Comparison of ENCODE assay signal across 11 cellular contexts in the genomic region with DNA sequence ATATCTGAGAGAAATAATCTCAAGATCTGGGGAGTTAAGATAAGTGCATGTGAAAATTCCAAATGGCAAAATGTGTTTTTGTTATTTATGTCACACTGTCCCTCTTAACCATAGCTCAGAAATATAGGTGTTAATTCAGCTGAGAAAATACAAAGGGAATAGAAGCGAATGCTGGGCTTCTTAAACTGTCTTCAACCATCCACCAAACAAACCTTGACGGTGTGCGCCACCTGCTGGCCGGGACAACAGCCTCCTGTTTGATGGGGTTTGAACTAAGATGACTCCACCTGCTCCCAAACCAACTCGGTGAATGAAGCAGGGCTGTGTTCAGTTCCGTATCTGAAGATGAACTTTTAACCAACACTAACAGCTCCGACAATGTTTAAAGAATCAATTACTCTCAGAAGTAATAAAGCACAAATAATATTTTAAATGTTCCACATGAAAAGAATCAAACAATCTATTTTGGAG. TPM values are rescaled to one million over a fixed set of nuclear protein-coding genes. Genes with fewer than 3 reads are reported as not detected.
DNase-seq lines count a peak whose midpoint lies in the region; ATAC-seq, FAIRE-seq and TF ChIP-seq lines count a peak whose summit lies in the region.
"Not testable (repeated sequence)": the region's sequence is repeated elsewhere in the genome, so short reads cannot be mapped to it uniquely, and the experiment has no call there.
"Had no signal": no experiment of that assay in that cellular context is flagged by ENCODE, and none has a peak within 500 bp of the region (broad histone marks: within the 10 kb centered on the region; RNA-seq: fewer than 3 reads in every experiment).

No MANE protein-coding gene starts in this region.

- H3K36me3 ChIP-seq in SK-N-SH (replicated peaks in 1 of 2; ENCODE audit: control insufficient read depth in 1 of 2, insufficient read depth in 2 of 2, low read length in 1 of 2); left ventricle myocardium inferior; neural progenitor cell: not testable (repeated sequence)

- not testable (repeated sequence) for H3K9me3 ChIP-seq in SK-N-SH; left ventricle myocardium inferior (replicated peaks); neural progenitor cell (ENCODE audit: low read depth)

- H3K4me1 Mint-ChIP-seq in chondrocyte (ENCODE audit: low read depth); neural progenitor cell: not testable (repeated sequence)

- H3K36me3 Mint-ChIP-seq in chondrocyte (ENCODE audit: low read depth); neural progenitor cell: not testable (repeated sequence)

- not testable (repeated sequence) for H4K20me1 ChIP-seq in SK-N-SH (ENCODE audit: insufficient read depth); neural progenitor cell (ENCODE audit: low read depth)

- H3K4me2 ChIP-seq in SK-N-SH, neural progenitor cell: not testable (repeated sequence)

- H3K4me3 ChIP-seq in SK-N-SH (ENCODE audit: low read depth in 2 of 2, low read length in 1 of 2); left ventricle myocardium inferior; neural progenitor cell: not testable (repeated sequence)

- peak; percentile 72 for ATAC-seq in GM21576 (IDR thresholded peaks at IDR 0.05; ENCODE audit: unreplicated experiment)
- ATAC-seq in HG03175 (IDR thresholded peaks at IDR 0.05; ENCODE audit: unreplicated experiment) = peak; percentile 71

- H3K9me2 ChIP-seq in SK-N-SH = not testable (repeated sequence)

- not testable (repeated sequence) for H2AFZ ChIP-seq in SK-N-SH (ENCODE audit: low read depth); neural progenitor cell (replicated peaks)

- CTCF ChIA-PET in SK-N-SH (lab: Yijun Ruan, JAX) = interaction anchor here (0.6 kb wide), 1 partner anchor 81 kb away, joined by 3 read pairs; no protein-coding TSS in a partner anchor

- not testable (repeated sequence) for H3F3A ChIP-seq in SK-N-SH (replicated peaks; ENCODE audit: insufficient read depth); neural progenitor cell (ENCODE audit: low read depth)

- not testable (repeated sequence) for H3K9ac ChIP-seq in SK-N-SH, neural progenitor cell

- intact Hi-C loops in left ventricle myocardium inferior (cut with micrococcal nuclease) = not testable (repeated sequence)

- WGBS in SK-N-SH (ENCODE audit: low lambda C conversion rate) = 10% methylated on average over 3 of the region's 7 CpGs

- TF ChIP-seq EP300 in SK-N-SH (IDR thresholded peaks at IDR 0.05; ENCODE audit: borderline replicate concordance in 1 of 2, low read depth in 1 of 2, low read length in 1 of 2) = not testable (repeated sequence)

- peaks cover 13% of the 10 kb centered on the region for H3K27me3 Mint-ChIP-seq in chondrocyte (ENCODE audit: low read depth)
- H3K27me3 Mint-ChIP-seq in neural progenitor cell (ENCODE audit: insufficient read depth, low read depth) = not testable (repeated sequence)

- not testable (repeated sequence) for H3K79me2 ChIP-seq in SK-N-SH (ENCODE audit: insufficient read depth); neural progenitor cell (ENCODE audit: low read depth)

- peak; percentile 48 for TF ChIP-seq CTCF in SK-N-SH (IDR thresholded peaks at IDR 0.05)
- peak; percentile 71 for TF ChIP-seq CTCF in chondrocyte (IDR thresholded peaks at IDR 0.05)
- TF ChIP-seq CTCF in left ventricle myocardium inferior (IDR thresholded peaks at IDR 0.05; ENCODE audit: borderline replicate concordance) = peak; percentile 51
- TF ChIP-seq CTCF in neural progenitor cell (IDR thresholded peaks at IDR 0.05) = peak; percentile 40

- H3K4me1 ChIP-seq in SK-N-SH (ENCODE audit: control insufficient read depth in 1 of 2, insufficient read depth in 2 of 2, low read depth in 1 of 2, low read length in 1 of 2); left ventricle myocardium inferior; neural progenitor cell: not testable (repeated sequence)

- not testable (repeated sequence) for H3K27me3 ChIP-seq in SK-N-SH (ENCODE audit: insufficient read depth); left ventricle myocardium inferior (ENCODE audit: low read depth); neural progenitor cell

- not testable (repeated sequence) for TF ChIP-seq RAD21 in SK-N-SH (IDR thresholded peaks at IDR 0.05; ENCODE audit: low read length)

- not testable (repeated sequence) for DNase-seq in GM18507 (ENCODE audit: extremely low spot score, insufficient read length, low read depth); SK-N-SH; chondrocyte (ENCODE audit: low spot score); left ventricle myocardium inferior; neural progenitor cell (ENCODE audit: low spot score)

- H3K9me3 Mint-ChIP-seq in chondrocyte (ENCODE audit: low read depth); neural progenitor cell: not testable (repeated sequence)

- POLR2A ChIA-PET in SK-N-SH (lab: Yijun Ruan, JAX) = not testable (repeated sequence)

- H3K27ac ChIP-seq in SK-N-SH (ENCODE audit: low read depth in 2 of 2, low read length in 1 of 2); left ventricle myocardium inferior (replicated peaks); neural progenitor cell: not testable (repeated sequence)

- H3K4me3 Mint-ChIP-seq in chondrocyte (ENCODE audit: unreplicated experiment); neural progenitor cell: not testable (repeated sequence)

- peak; percentile 93 for FAIRE-seq in GM18507 (lab: Jason Lieb, UNC)

- H3K27ac Mint-ChIP-seq in chondrocyte (ENCODE audit: unreplicated experiment); neural progenitor cell: not testable (repeated sequence)

RNA-seq across cellular contexts. Expression of a gene that starts 46.9 kb away (rescaled TPM):
- not detected in 2 replicates for polyA plus RNA-seq in SK-N-SH (2012; rRNA removed)
- polyA plus RNA-seq in SK-N-SH (2012; cell fraction: cytosol; rRNA removed) = not detected in 2 replicates
- polyA plus RNA-seq in SK-N-SH (2012; cell fraction: nucleus; rRNA removed) = not detected in 2 replicates
- total RNA-seq in chondrocyte (not detected in 3 replicates), left ventricle myocardium inferior (not detected), neural progenitor cell (ENCODE audit: low replicate concordance) (not detected in 2 replicates)
- total RNA-seq: glomerular endothelial cell, posterior vena cava, Right ventricle myocardium inferior, stomach had no signal
- polyA plus RNA-seq: stomach had no signal
